Comparison of ENCODE assay signal across 20 cellular contexts in genomic region chrX:40340116-40340515, GRCh38.
A peak's percentile ranks its signal among the peaks of the same experiment; 100 is the strongest.
DNase-seq lines count a peak whose midpoint lies in the region; FAIRE-seq and TF ChIP-seq lines count a peak whose summit lies in the region.
"Had no signal": no experiment of that assay in that cellular context is flagged by ENCODE, and none has a peak within 500 bp of the region (broad histone marks: within the 10 kb centered on the region; RNA-seq: fewer than 3 reads in every experiment).

No MANE protein-coding gene starts in this region.

- H3K27ac Mint-ChIP-seq in nephron progenitor cell, result peak overlapping the region; percentile 38
- no peak overlapping the region for H3K27ac Mint-ChIP-seq in activated CD4-positive, alpha-beta T cell treated with anti-CD3 and anti-CD28 coated beads, Interleukin-2, amount 10 ng/mL, durations not matched to agents 24 days and 14 days
- H3K27ac Mint-ChIP-seq: B cell; CD8-positive, alpha-beta T cell; GM23338 had no signal

- H3K4me1 Mint-ChIP-seq in nephron progenitor cell, result peaks cover 5% of the 10 kb centered on the region
- H3K4me1 Mint-ChIP-seq in activated CD4-positive, alpha-beta T cell treated with anti-CD3 and anti-CD28 coated beads, Interleukin-2, amount 10 ng/mL, durations not matched to agents 24 days and 14 days, result no peaks in the 10 kb centered on the region
- H3K4me1 Mint-ChIP-seq: GM23338 had no signal

- H3K27ac ChIP-seq in VCaP, result peak overlapping the region; percentile 14; the same call in 1 of the 2 replicates
- H3K27ac ChIP-seq: BLaER1 treated with 17β-estradiol and CSF1 and Interleukin-3, amounts not matched to agents 10 nM and 100 nM; HL-60 had no signal

- intact Hi-C loops in activated CD4-positive, alpha-beta T cell treated with anti-CD3 and anti-CD28 coated beads, Interleukin-2, amount 10 ng/mL, durations not matched to agents 24 days and 14 days (cut with micrococcal nuclease), result no loop called here

- peaks cover 47% of the 10 kb centered on the region for H3K9me3 Mint-ChIP-seq in nephron progenitor cell
- H3K9me3 Mint-ChIP-seq in activated CD4-positive, alpha-beta T cell treated with anti-CD3 and anti-CD28 coated beads, Interleukin-2, amount 10 ng/mL, durations not matched to agents 24 days and 14 days, result no peaks in the 10 kb centered on the region
- H3K9me3 Mint-ChIP-seq: CD8-positive, alpha-beta T cell had no signal

- in situ Hi-C loops in G401 (cut with HindIII; ENCODE audit: low sequenced_read_pairs), result no loop called here

- DNase-seq in G401 (ENCODE audit: low spot score) (peak; percentile 0), GM18507 (ENCODE audit: extremely low spot score, insufficient read length, low read depth) (no peak), nephron progenitor cell (no peak), GM19238 (ENCODE audit: insufficient read length, low spot score) (no peak), amygdala (lab: John Stamatoyannopoulos, UW) (no peak)
- no peak for DNase-seq in activated CD4-positive, alpha-beta T cell treated with anti-CD3 and anti-CD28 coated beads, Interleukin-2, amount 10 ng/mL, durations not matched to agents 24 days and 14 days
- DNase-seq: Calu3; CD8-positive, alpha-beta T cell; DMS79 treated with DMSO at 0.1 percent for 48 hours; HCEC 1CT; IMR-90 had no signal

- no peak overlapping the region for H3K4me3 Mint-ChIP-seq in nephron progenitor cell
- H3K4me3 Mint-ChIP-seq in activated CD4-positive, alpha-beta T cell treated with anti-CD3 and anti-CD28 coated beads, Interleukin-2, amount 10 ng/mL, durations not matched to agents 24 days and 14 days, result no peak overlapping the region
- H3K4me3 Mint-ChIP-seq: B cell; CD8-positive, alpha-beta T cell; GM23338 had no signal

- peak; percentile 53 for FAIRE-seq in GM18507 (lab: Jason Lieb, UNC)
- FAIRE-seq: GM12892, H54, HTR-8/SVneo, K562 had no signal

- peaks cover 4% of the 10 kb centered on the region for H3K27me3 Mint-ChIP-seq in nephron progenitor cell (ENCODE audit: low read depth, poor library complexity)
- H3K27me3 Mint-ChIP-seq in activated CD4-positive, alpha-beta T cell treated with anti-CD3 and anti-CD28 coated beads, Interleukin-2, amount 10 ng/mL, durations not matched to agents 24 days and 14 days, result no peaks in the 10 kb centered on the region
- H3K27me3 Mint-ChIP-seq: B cell had no signal

- H3K36me3 Mint-ChIP-seq in nephron progenitor cell (ENCODE audit: low read depth), result no peaks in the 10 kb centered on the region
- no peaks in the 10 kb centered on the region for H3K36me3 Mint-ChIP-seq in activated CD4-positive, alpha-beta T cell treated with anti-CD3 and anti-CD28 coated beads, Interleukin-2, amount 10 ng/mL, durations not matched to agents 24 days and 14 days (ENCODE audit: low read depth)
- H3K36me3 Mint-ChIP-seq: CD8-positive, alpha-beta T cell had no signal

- TF ChIP-seq CTCF in VCaP (conservative IDR thresholded peaks at IDR 0.05) (no peak), nephron progenitor cell (IDR thresholded peaks at IDR 0.05) (no peak)
